Comparison of ENCODE assay signal across 11 cellular contexts in genomic region chr12:88458327-88458726, GRCh38.
"Had no signal": no experiment of that assay in that cellular context is flagged by ENCODE, and none has a peak within 500 bp of the region (broad histone marks: within the 10 kb centered on the region; RNA-seq: fewer than 3 reads in every experiment).

No MANE protein-coding gene starts in this region.

- ATAC-seq: GM23338, HCT116 had no signal

- H3K4me3 ChIP-seq: GM23248, GM23338, HAP-1 had no signal

- H3K4me2 ChIP-seq: GM23338 had no signal

- DNase-seq: GM23248, GOT3, H7, H9, HCEC 1CT, HFFc6 had no signal

- H3K36me3 ChIP-seq: HAP-1 had no signal

- H3K9ac ChIP-seq: GM23248 had no signal

- H3K27ac ChIP-seq: GM23248 had no signal

- H2AFZ ChIP-seq: GM23248, GM23338 had no signal

- FAIRE-seq: H1, H54 had no signal

- H3K4me1 ChIP-seq: HAP-1 had no signal
